In genomic region chrX:37348237-37349130, GRCh38 we compare ENCODE assay signal across 9 cellular contexts. TPM values are rescaled to one million over a fixed set of nuclear protein-coding genes. Genes with fewer than 3 reads are reported as not detected.
DNase-seq lines count a peak whose midpoint lies in the region; ATAC-seq and TF ChIP-seq lines count a peak whose summit lies in the region.
"Had no signal": no experiment of that assay in that cellular context is flagged by ENCODE, and none has a peak within 500 bp of the region (broad histone marks: within the 10 kb centered on the region; RNA-seq: fewer than 3 reads in every experiment).

No MANE protein-coding gene starts in this region.

- H3K4me3 ChIP-seq in AG04450 (ENCODE audit: low read depth, low read length) (peak overlapping the region; percentile 52), Panc1 (ENCODE audit: low read depth in 2 of 2, low read length in 2 of 2) (peak overlapping the region; percentile 63 to 65), fibroblast of lung (replicated peaks in 1 of 4; ENCODE audit: control extremely low read depth in 1 of 4, insufficient read depth in 1 of 4, low read depth in 3 of 4, low read length in 4 of 4) (peak overlapping the region; percentile 39 to 67 (median 51))

- H2AFZ ChIP-seq in fibroblast of lung (ENCODE audit: low read length): peak overlapping the region; percentile 71

- peak overlapping the region; percentile 94 for H3K27ac ChIP-seq in AG04450 (ENCODE audit: low read depth, low read length)
- H3K27ac ChIP-seq in Panc1 (ENCODE audit: low read length): peak overlapping the region; percentile 44; the same call in 1 of the 2 replicates
- H3K27ac ChIP-seq in fibroblast of lung (ENCODE audit: insufficient read depth, low read length): peak overlapping the region; percentile 83

- H3K79me2 ChIP-seq in fibroblast of lung (ENCODE audit: control insufficient read depth, insufficient read depth, low read length): peaks cover 4% of the 10 kb centered on the region

- H3K36me3 ChIP-seq in Panc1 (ENCODE audit: control insufficient read depth, insufficient read depth, low read length) (no peaks in the 10 kb centered on the region), fibroblast of lung (ENCODE audit: control insufficient read depth, insufficient read depth, low read length) (no peaks in the 10 kb centered on the region)

- intact Hi-C loops in Panc1 (cut with micrococcal nuclease; ENCODE audit: unreplicated experiment): no loop called here

- DNase-seq in AG04450 (ENCODE audit: low read depth, low spot score) (peak; percentile 63), Panc1 (ENCODE audit: low read depth, low spot score) (no peak), fibroblast of lung (ENCODE audit: low read depth in 2 of 2) (peak; percentile 41 to 87), occipital lobe (lab: John Stamatoyannopoulos, UW) (no peak), activated T-cell treated with anti-CD3 and anti-CD28 coated beads for 4 hours (no peak)
- DNase-seq in natural killer cell treated with Interleukin-12 subunit alpha and Interleukin-12 subunit beta and Interleukin-15 and Interleukin-18, amount 100 ng/mL, for 72 hours (ENCODE audit: low spot score): no peak
- DNase-seq: NK-92 treated with Interleukin-12 subunit alpha and Interleukin-12 subunit beta, amount 100 ng/mL, for 24 hours had no signal

- in situ Hi-C loops in Panc1 (cut with HindIII; ENCODE audit: low pct_unique_long_range_greater_than_20kb, low sequenced_read_pairs): no loop called here

- no peaks in the 10 kb centered on the region for H3K36me3 Mint-ChIP-seq in natural killer cell treated with Interleukin-12 subunit alpha and Interleukin-12 subunit beta and Interleukin-15 and Interleukin-18, amount 100 ng/mL, for 72 hours
- H3K36me3 Mint-ChIP-seq in stimulated activated memory B cell treated with anti-CD40 and anti-IgM and Interleukin-4, amounts not matched to agents 10 μg/mL and 1 μg/mL and 100 μg/mL, for 72 hours: no peaks in the 10 kb centered on the region

- no peaks in the 10 kb centered on the region for H3K4me1 ChIP-seq in Panc1 (ENCODE audit: control insufficient read depth, insufficient read depth, low read length)
- H3K4me1 ChIP-seq in fibroblast of lung (ENCODE audit: control insufficient read depth, extremely low read depth, insufficient read depth, low read length): peaks cover 3% of the 10 kb centered on the region

- BruUV-seq in Panc1 (replicated peaks; lab: Mats Ljungman, UMichigan): no TSS peak

- H3K9me3 Mint-ChIP-seq in natural killer cell treated with Interleukin-12 subunit alpha and Interleukin-12 subunit beta and Interleukin-15 and Interleukin-18, amount 100 ng/mL, for 72 hours: no peaks in the 10 kb centered on the region
- no peaks in the 10 kb centered on the region for H3K9me3 Mint-ChIP-seq in stimulated activated memory B cell treated with anti-CD40 and anti-IgM and Interleukin-4, amounts not matched to agents 10 μg/mL and 1 μg/mL and 100 μg/mL, for 72 hours

- H3K4me3 Mint-ChIP-seq in natural killer cell treated with Interleukin-12 subunit alpha and Interleukin-12 subunit beta and Interleukin-15 and Interleukin-18, amount 100 ng/mL, for 72 hours: peak overlapping the region; percentile 64
- no peak overlapping the region for H3K4me3 Mint-ChIP-seq in stimulated activated memory B cell treated with anti-CD40 and anti-IgM and Interleukin-4, amounts not matched to agents 10 μg/mL and 1 μg/mL and 100 μg/mL, for 72 hours

- H4K20me1 ChIP-seq in fibroblast of lung (ENCODE audit: control insufficient read depth, extremely low read depth, insufficient read depth, low read length): no peaks in the 10 kb centered on the region

- peaks cover 14 to 25% of the 10 kb centered on the region in 2 donors for H3K27me3 Mint-ChIP-seq in natural killer cell treated with Interleukin-12 subunit alpha and Interleukin-12 subunit beta and Interleukin-15 and Interleukin-18, amount 100 ng/mL, for 72 hours
- peaks cover 23% of the 10 kb centered on the region for H3K27me3 Mint-ChIP-seq in stimulated activated memory B cell treated with anti-CD40 and anti-IgM and Interleukin-4, amounts not matched to agents 10 μg/mL and 1 μg/mL and 100 μg/mL, for 72 hours

- H3K9ac ChIP-seq in fibroblast of lung (ENCODE audit: insufficient read depth, low read length): peak overlapping the region; percentile 55

- CTCF ChIA-PET in AG04450 (lab: Charles Lee) (interaction anchor here (0.6 kb wide), 1 partner anchor 33 kb away, joined by 4 read pairs; no protein-coding TSS in a partner anchor), Panc1 (lab: Charles Lee) (interaction anchor here (0.8 kb wide), 1 partner anchor 1459 kb away, joined by 3 read pairs; no protein-coding TSS in a partner anchor)

- H3K4me1 Mint-ChIP-seq in natural killer cell treated with Interleukin-12 subunit alpha and Interleukin-12 subunit beta and Interleukin-15 and Interleukin-18, amount 100 ng/mL, for 72 hours (ENCODE audit: low read depth in 2 of 2): no peaks in the 10 kb centered on the region
- no peaks in the 10 kb centered on the region for H3K4me1 Mint-ChIP-seq in stimulated activated memory B cell treated with anti-CD40 and anti-IgM and Interleukin-4, amounts not matched to agents 10 μg/mL and 1 μg/mL and 100 μg/mL, for 72 hours

- H3K27me3 ChIP-seq in AG04450 (ENCODE audit: control insufficient read depth, insufficient read depth, low read length): no peaks in the 10 kb centered on the region
- H3K27me3 ChIP-seq in Panc1 (ENCODE audit: control insufficient read depth, insufficient read depth, low read length): no peaks in the 10 kb centered on the region
- H3K27me3 ChIP-seq in fibroblast of lung (ENCODE audit: control insufficient read depth, insufficient read depth, low read length): no peaks in the 10 kb centered on the region

- H3K9me3 ChIP-seq in AG04450 (ENCODE audit: control insufficient read depth, insufficient read depth, low read length): no peaks in the 10 kb centered on the region
- no peaks in the 10 kb centered on the region for H3K9me3 ChIP-seq in Panc1 (ENCODE audit: control insufficient read depth, insufficient read depth, low read depth, low read length)
- H3K9me3 ChIP-seq in fibroblast of lung (ENCODE audit: control insufficient read depth, insufficient read depth, low read depth, low read length): no peaks in the 10 kb centered on the region

- TF ChIP-seq CTCF in AG04450 (IDR thresholded peaks at IDR 0.05; ENCODE audit: low read depth, low read length): no peak
- no peak for TF ChIP-seq CTCF in Panc1 (IDR thresholded peaks at IDR 0.05)
- TF ChIP-seq CTCF in fibroblast of lung (conservative IDR thresholded peaks at IDR 0.05 in 1 of 2, IDR thresholded peaks at IDR 0.05 in 1 of 2; ENCODE audit: low read depth in 1 of 2, low read length in 2 of 2): no peak

- H3K4me2 ChIP-seq in fibroblast of lung (ENCODE audit: extremely low read depth, insufficient read depth, low read length): peak overlapping the region; percentile 73

- H3K27ac Mint-ChIP-seq in natural killer cell treated with Interleukin-12 subunit alpha and Interleukin-12 subunit beta and Interleukin-15 and Interleukin-18, amount 100 ng/mL, for 72 hours: no peak overlapping the region
- H3K27ac Mint-ChIP-seq in stimulated activated memory B cell treated with anti-CD40 and anti-IgM and Interleukin-4, amounts not matched to agents 10 μg/mL and 1 μg/mL and 100 μg/mL, for 72 hours: no peak overlapping the region

- POLR2A ChIA-PET in AG04450 (lab: Yijun Ruan, JAX): interaction anchor here (0.6 to 1.8 kb wide), 10 partner anchors 9 to 245 kb away, joined by 3 to 6 read pairs (median 4); no protein-coding TSS in a partner anchor
- POLR2A ChIA-PET in Panc1 (lab: Charles Lee): no interaction called here

- ATAC-seq in Panc1 (peak; percentile 68), GM21529 (IDR thresholded peaks at IDR 0.05; ENCODE audit: unreplicated experiment) (no peak)
- ATAC-seq in natural killer cell treated with Interleukin-12 subunit alpha and Interleukin-12 subunit beta and Interleukin-15 and Interleukin-18, amount 100 ng/mL, for 72 hours: no peak
- ATAC-seq in stimulated activated memory B cell treated with anti-CD40 and anti-IgM and Interleukin-4, amounts not matched to agents 10 μg/mL and 1 μg/mL and 100 μg/mL, for 72 hours: no peak

RNA-seq across cellular contexts. Expression of gene PRRG1, which starts 0.7 kb away (rescaled TPM):
- 28.6 and 39.3 TPM in 2 replicates for polyA plus RNA-seq in AG04450 (2011; rRNA removed)
- 28.5 and 28.7 TPM in 2 replicates for polyA minus RNA-seq in AG04450 (2011; rRNA and poly(A)+ RNA removed)
- total RNA-seq in Panc1 (2021; ENCODE audit: unreplicated experiment): 8.6 TPM
- 5.4 TPM for polyA plus RNA-seq in Panc1 (2012; ENCODE audit: insufficient read length)
- total RNA-seq in fibroblast of lung: 6.2 and 10.2 TPM in 2 replicates
- polyA plus RNA-seq in fibroblast of lung: 14.1 and 15.5 TPM in 2 replicates
- polyA plus RNA-seq in fibroblast of lung (2012): 6.2 and 7.8 TPM in 2 replicates
- 8.3 and 9.9 TPM in 2 replicates for polyA minus RNA-seq in fibroblast of lung (ENCODE audit: low replicate concordance)
- not detected for total RNA-seq in natural killer cell treated with Interleukin-12 subunit alpha and Interleukin-12 subunit beta and Interleukin-15 and Interleukin-18, amount 100 ng/mL, for 72 hours
- total RNA-seq in occipital lobe: 6.4 TPM

Comparison
In these comparisons a context has a peak if more than half of its experiments do, and no peak if none do; other contexts are left out.
1. DNase-seq: peak in AG04450 (single experiment) and fibroblast of lung (2 of 2); none in Panc1 (single experiment), natural killer cell treated with Interleukin-12 subunit alpha and Interleukin-12 subunit beta and Interleukin-15 and Interleukin-18, amount 100 ng/mL, for 72 hours (single experiment), occipital lobe (single experiment) and activated T-cell treated with anti-CD3 and anti-CD28 coated beads for 4 hours (single experiment).
2. H3K27ac ChIP-seq: peak in every context shown above with its lines; median percentile 94 in AG04450; 83 in fibroblast of lung; 44 in Panc1.
3. Peak in every context shown above with its lines, with median percentiles within 50 percentile points of each other: H3K4me3 ChIP-seq.